Comparison of ENCODE assay signal across 3 cellular contexts in genomic region chr16:68432701-68433100, GRCh38.
"Had no signal": no experiment of that assay in that cellular context is flagged by ENCODE, and none has a peak within 500 bp of the region (broad histone marks: within the 10 kb centered on the region; RNA-seq: fewer than 3 reads in every experiment).

No MANE protein-coding gene starts in this region.

- ATAC-seq: GM12878 had no signal

- H3K4me3 ChIP-seq: GM12878 had no signal

- DNase-seq: GDM1, GF-D8 had no signal
